ENCODE assay signal across 11 cellular contexts in genomic region chr14:41761204-41761603, GRCh38.
"Had no signal": no experiment of that assay in that cellular context is flagged by ENCODE, and none has a peak within 500 bp of the region (broad histone marks: within the 10 kb centered on the region; RNA-seq: fewer than 3 reads in every experiment).

No MANE protein-coding gene starts in this region.

- ATAC-seq: GM23338, HCT116 had no signal

- H3K9ac ChIP-seq: GM23248 had no signal

- H2AFZ ChIP-seq: GM23248, GM23338 had no signal

- H3K36me3 ChIP-seq: HAP-1 had no signal

- H3K4me1 ChIP-seq: HAP-1 had no signal

- DNase-seq: GM23248, GOT3, H7, H9, HCEC 1CT, HFFc6 had no signal

- FAIRE-seq: H1, H54 had no signal

- H3K4me3 ChIP-seq: GM23248, GM23338, HAP-1 had no signal

- H3K27ac ChIP-seq: GM23248 had no signal

- H3K4me2 ChIP-seq: GM23338 had no signal

- H3K9me3 ChIP-seq: HAP-1 had no signal
